ENCODE assay signal across 12 cellular contexts in the genomic region with DNA sequence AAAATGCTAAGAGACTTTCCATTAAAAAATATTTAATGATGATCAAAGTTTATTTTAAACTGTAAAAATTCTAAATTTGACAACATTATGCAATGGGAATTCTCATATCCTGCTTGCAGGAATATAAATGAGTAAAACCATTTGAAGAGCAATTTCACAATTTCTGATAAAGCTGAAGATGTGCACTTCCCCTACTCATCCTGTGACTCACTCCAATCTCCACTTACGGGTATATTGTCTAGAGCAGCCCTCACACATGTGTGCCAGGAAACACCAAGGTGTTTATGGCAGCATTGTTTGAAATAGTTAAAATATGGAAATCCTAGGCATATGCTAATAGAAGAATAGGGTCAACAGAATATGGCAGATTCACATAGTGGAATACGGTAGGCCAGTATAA.
"Had no signal": no experiment of that assay in that cellular context is flagged by ENCODE, and none has a peak within 500 bp of the region (broad histone marks: within the 10 kb centered on the region; RNA-seq: fewer than 3 reads in every experiment).

No MANE protein-coding gene starts in this region.

- H3K27ac Mint-ChIP-seq: activated naive CD8-positive, alpha-beta T cell treated with anti-CD3 and anti-CD28 coated beads, Interleukin-2, amount 50 U/mL, for 24 hours; natural killer cell; stimulated activated naive B cell treated with anti-CD40 and anti-IgM and Interleukin-4, amounts not matched to agents 10 μg/mL and 1 μg/mL and 100 μg/mL, for 72 hours had no signal

- H3K27ac ChIP-seq: ascending aorta, neutrophil, thyroid gland had no signal

- H3K4me1 ChIP-seq: ascending aorta, thyroid gland had no signal

- H3K27me3 ChIP-seq: ascending aorta, neutrophil, thyroid gland had no signal

- H3K4me1 Mint-ChIP-seq: activated naive CD8-positive, alpha-beta T cell treated with anti-CD3 and anti-CD28 coated beads, Interleukin-2, amount 50 U/mL, for 24 hours; natural killer cell; stimulated activated naive B cell treated with anti-CD40 and anti-IgM and Interleukin-4, amounts not matched to agents 10 μg/mL and 1 μg/mL and 100 μg/mL, for 72 hours had no signal

- H3K9me3 ChIP-seq: ascending aorta, neutrophil, thyroid gland had no signal

- H3K4me3 Mint-ChIP-seq: activated naive CD8-positive, alpha-beta T cell treated with anti-CD3 and anti-CD28 coated beads, Interleukin-2, amount 50 U/mL, for 24 hours; natural killer cell; stimulated activated naive B cell treated with anti-CD40 and anti-IgM and Interleukin-4, amounts not matched to agents 10 μg/mL and 1 μg/mL and 100 μg/mL, for 72 hours had no signal

- H3K4me3 ChIP-seq: ascending aorta, thyroid gland had no signal

- ATAC-seq: activated naive CD8-positive, alpha-beta T cell treated with anti-CD3 and anti-CD28 coated beads, Interleukin-2, amount 50 U/mL, for 24 hours; left ventricle myocardium superior; natural killer cell; stimulated activated naive B cell treated with anti-CD40 and anti-IgM and Interleukin-4, amounts not matched to agents 10 μg/mL and 1 μg/mL and 100 μg/mL, for 72 hours had no signal

- H3K36me3 ChIP-seq: ascending aorta, neutrophil, thyroid gland had no signal

- H3K36me3 Mint-ChIP-seq: natural killer cell; stimulated activated naive B cell treated with anti-CD40 and anti-IgM and Interleukin-4, amounts not matched to agents 10 μg/mL and 1 μg/mL and 100 μg/mL, for 72 hours had no signal

- H3K27me3 Mint-ChIP-seq: activated naive CD8-positive, alpha-beta T cell treated with anti-CD3 and anti-CD28 coated beads, Interleukin-2, amount 50 U/mL, for 24 hours; stimulated activated naive B cell treated with anti-CD40 and anti-IgM and Interleukin-4, amounts not matched to agents 10 μg/mL and 1 μg/mL and 100 μg/mL, for 72 hours had no signal

- DNase-seq: activated CD4-positive, alpha-beta T cell treated with anti-CD3 and anti-CD28 coated beads, Interleukin-2, amount 50 U/mL, for 1 hour; activated naive CD4-positive, alpha-beta T cell; activated naive CD8-positive, alpha-beta T cell treated with anti-CD3 and anti-CD28 coated beads, Interleukin-2, amount 50 U/mL, for 24 hours; glutamatergic neuron; hypothalamus; left ventricle myocardium superior; mesendoderm; natural killer cell; stimulated activated naive B cell treated with anti-CD40 and anti-IgM and Interleukin-4, amounts not matched to agents 10 μg/mL and 1 μg/mL and 100 μg/mL, for 72 hours; thyroid gland had no signal
